ENCODE assay signal across 2 cellular contexts in the genomic region with DNA sequence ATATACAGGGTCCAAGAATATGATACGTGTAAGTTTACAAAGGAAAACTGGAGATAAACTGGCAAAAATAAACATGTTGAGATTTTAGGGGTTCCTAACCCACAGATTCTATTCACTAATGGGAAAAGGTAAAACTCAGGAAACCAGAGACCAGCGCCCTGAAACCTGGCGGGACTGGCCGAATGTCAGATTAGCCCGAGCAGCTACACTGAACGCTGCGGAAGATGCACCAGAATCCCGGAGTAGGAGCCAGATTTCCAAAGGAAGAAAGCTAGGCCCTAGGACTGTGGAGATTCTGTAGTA.
TF ChIP-seq lines count a peak whose summit lies in the region.

No MANE protein-coding gene starts in this region.

TF ChIP-seq in GM12878, 131 proteins besides CTCF, POLR2A, EP300 and RAD21:
- 0 out of 2 replicates have a peak, but pooled peaks have one; percentile 35 for TF ChIP-seq SIN3A (IDR thresholded peaks at IDR 0.05; ENCODE audit: low read depth, low read length)
- TF ChIP-seq, protein P1, sequence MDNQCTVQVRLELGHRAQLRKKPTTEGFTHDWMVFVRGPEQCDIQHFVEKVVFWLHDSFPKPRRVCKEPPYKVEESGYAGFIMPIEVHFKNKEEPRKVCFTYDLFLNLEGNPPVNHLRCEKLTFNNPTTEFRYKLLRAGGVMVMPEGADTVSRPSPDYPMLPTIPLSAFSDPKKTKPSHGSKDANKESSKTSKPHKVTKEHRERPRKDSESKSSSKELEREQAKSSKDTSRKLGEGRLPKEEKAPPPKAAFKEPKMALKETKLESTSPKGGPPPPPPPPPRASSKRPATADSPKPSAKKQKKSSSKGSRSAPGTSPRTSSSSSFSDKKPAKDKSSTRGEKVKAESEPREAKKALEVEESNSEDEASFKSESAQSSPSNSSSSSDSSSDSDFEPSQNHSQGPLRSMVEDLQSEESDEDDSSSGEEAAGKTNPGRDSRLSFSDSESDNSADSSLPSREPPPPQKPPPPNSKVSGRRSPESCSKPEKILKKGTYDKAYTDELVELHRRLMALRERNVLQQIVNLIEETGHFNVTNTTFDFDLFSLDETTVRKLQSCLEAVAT (IDR thresholded peaks at IDR 0.05), result no peak; the same call in 1 of the 2 replicates
- TF ChIP-seq, protein P2, sequence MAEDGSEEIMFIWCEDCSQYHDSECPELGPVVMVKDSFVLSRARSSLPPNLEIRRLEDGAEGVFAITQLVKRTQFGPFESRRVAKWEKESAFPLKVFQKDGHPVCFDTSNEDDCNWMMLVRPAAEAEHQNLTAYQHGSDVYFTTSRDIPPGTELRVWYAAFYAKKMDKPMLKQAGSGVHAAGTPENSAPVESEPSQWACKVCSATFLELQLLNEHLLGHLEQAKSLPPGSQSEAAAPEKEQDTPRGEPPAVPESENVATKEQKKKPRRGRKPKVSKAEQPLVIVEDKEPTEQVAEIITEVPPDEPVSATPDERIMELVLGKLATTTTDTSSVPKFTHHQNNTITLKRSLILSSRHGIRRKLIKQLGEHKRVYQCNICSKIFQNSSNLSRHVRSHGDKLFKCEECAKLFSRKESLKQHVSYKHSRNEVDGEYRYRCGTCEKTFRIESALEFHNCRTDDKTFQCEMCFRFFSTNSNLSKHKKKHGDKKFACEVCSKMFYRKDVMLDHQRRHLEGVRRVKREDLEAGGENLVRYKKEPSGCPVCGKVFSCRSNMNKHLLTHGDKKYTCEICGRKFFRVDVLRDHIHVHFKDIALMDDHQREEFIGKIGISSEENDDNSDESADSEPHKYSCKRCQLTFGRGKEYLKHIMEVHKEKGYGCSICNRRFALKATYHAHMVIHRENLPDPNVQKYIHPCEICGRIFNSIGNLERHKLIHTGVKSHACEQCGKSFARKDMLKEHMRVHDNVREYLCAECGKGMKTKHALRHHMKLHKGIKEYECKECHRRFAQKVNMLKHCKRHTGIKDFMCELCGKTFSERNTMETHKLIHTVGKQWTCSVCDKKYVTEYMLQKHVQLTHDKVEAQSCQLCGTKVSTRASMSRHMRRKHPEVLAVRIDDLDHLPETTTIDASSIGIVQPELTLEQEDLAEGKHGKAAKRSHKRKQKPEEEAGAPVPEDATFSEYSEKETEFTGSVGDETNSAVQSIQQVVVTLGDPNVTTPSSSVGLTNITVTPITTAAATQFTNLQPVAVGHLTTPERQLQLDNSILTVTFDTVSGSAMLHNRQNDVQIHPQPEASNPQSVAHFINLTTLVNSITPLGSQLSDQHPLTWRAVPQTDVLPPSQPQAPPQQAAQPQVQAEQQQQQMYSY (CRISPR knock-in tag; IDR thresholded peaks at IDR 0.05), result 0 out of 2 replicates have a peak, but pooled peaks have one; percentile 30

TF ChIP-seq in liver, 16 proteins besides CTCF, POLR2A, EP300 and RAD21 (continued from another document):
- TF ChIP-seq, protein P3, sequence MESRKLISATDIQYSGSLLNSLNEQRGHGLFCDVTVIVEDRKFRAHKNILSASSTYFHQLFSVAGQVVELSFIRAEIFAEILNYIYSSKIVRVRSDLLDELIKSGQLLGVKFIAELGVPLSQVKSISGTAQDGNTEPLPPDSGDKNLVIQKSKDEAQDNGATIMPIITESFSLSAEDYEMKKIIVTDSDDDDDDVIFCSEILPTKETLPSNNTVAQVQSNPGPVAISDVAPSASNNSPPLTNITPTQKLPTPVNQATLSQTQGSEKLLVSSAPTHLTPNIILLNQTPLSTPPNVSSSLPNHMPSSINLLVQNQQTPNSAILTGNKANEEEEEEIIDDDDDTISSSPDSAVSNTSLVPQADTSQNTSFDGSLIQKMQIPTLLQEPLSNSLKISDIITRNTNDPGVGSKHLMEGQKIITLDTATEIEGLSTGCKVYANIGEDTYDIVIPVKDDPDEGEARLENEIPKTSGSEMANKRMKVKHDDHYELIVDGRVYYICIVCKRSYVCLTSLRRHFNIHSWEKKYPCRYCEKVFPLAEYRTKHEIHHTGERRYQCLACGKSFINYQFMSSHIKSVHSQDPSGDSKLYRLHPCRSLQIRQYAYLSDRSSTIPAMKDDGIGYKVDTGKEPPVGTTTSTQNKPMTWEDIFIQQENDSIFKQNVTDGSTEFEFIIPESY (IDR thresholded peaks at IDR 0.05), result no peak
- no peak for TF ChIP-seq TAF1 (conservative IDR thresholded peaks at IDR 0.05)
- TF ChIP-seq FOXA2 (IDR thresholded peaks at IDR 0.05), result no peak
- TF ChIP-seq, protein P4, sequence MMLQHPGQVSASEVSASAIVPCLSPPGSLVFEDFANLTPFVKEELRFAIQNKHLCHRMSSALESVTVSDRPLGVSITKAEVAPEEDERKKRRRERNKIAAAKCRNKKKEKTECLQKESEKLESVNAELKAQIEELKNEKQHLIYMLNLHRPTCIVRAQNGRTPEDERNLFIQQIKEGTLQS (IDR thresholded peaks at IDR 0.05), result no peak
- no peak for TF ChIP-seq SP1 (IDR thresholded peaks at IDR 0.05)
- TF ChIP-seq, protein P5, sequence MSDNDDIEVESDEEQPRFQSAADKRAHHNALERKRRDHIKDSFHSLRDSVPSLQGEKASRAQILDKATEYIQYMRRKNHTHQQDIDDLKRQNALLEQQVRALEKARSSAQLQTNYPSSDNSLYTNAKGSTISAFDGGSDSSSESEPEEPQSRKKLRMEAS (IDR thresholded peaks at IDR 0.05), result no peak
- TF ChIP-seq EGR1 (IDR thresholded peaks at IDR 0.05; ENCODE audit: low read depth in 2 of 2), result no peak
- no peak for TF ChIP-seq HNF4A (conservative IDR thresholded peaks at IDR 0.05)
- TF ChIP-seq, protein P6, sequence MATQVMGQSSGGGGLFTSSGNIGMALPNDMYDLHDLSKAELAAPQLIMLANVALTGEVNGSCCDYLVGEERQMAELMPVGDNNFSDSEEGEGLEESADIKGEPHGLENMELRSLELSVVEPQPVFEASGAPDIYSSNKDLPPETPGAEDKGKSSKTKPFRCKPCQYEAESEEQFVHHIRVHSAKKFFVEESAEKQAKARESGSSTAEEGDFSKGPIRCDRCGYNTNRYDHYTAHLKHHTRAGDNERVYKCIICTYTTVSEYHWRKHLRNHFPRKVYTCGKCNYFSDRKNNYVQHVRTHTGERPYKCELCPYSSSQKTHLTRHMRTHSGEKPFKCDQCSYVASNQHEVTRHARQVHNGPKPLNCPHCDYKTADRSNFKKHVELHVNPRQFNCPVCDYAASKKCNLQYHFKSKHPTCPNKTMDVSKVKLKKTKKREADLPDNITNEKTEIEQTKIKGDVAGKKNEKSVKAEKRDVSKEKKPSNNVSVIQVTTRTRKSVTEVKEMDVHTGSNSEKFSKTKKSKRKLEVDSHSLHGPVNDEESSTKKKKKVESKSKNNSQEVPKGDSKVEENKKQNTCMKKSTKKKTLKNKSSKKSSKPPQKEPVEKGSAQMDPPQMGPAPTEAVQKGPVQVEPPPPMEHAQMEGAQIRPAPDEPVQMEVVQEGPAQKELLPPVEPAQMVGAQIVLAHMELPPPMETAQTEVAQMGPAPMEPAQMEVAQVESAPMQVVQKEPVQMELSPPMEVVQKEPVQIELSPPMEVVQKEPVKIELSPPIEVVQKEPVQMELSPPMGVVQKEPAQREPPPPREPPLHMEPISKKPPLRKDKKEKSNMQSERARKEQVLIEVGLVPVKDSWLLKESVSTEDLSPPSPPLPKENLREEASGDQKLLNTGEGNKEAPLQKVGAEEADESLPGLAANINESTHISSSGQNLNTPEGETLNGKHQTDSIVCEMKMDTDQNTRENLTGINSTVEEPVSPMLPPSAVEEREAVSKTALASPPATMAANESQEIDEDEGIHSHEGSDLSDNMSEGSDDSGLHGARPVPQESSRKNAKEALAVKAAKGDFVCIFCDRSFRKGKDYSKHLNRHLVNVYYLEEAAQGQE (IDR thresholded peaks at IDR 0.05), result no peak
